In the genomic region with DNA sequence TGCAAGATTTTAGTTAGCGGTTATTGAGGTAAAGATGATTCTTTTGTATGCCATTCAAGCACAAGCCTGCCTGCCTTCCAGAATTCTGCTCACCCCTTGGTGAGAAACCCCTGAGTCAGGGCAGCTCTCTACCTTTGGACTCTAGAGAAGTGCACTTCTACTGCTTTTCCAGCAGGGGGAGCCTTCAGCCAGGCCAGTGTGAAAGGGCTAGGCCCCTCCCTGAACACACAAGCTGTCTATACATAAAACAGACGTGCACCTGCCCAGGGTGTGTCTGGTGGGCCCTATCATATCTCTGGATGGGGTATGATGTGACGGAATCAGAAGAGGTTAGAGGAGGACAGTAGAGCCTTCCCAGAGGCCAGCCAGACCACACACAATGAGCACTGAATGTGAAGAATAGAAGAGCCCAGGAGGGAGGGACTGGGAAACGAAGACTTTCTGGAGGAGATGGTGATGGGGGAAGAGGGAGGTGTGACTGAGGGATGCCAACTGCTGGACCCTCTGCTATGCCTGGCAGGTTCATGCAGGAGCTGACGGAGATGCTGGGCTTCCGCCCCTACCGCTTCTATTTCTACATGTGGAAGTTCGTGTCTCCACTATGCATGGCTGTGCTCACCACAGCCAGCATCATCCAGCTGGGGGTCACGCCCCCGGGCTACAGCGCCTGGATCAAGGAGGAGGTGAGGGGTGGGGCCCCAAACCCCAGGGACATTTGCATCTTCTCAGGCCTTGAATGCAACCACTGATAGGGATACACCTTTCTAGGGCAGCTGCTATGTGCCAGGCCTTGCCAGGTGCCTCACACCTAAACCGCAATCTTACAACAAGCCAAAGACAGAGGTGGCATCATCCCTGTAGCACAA, we compare ENCODE assay signal across 8 cellular contexts. TPM values are rescaled to one million over a fixed set of nuclear protein-coding genes. Genes with fewer than 3 reads are reported as not detected.
DNase-seq lines count a peak whose midpoint lies in the region; ATAC-seq and TF ChIP-seq lines count a peak whose summit lies in the region.

No MANE protein-coding gene starts in this region.

- intact Hi-C loops in left cardiac atrium (cut with DNase I): no loop called here

- H3K9me3 ChIP-seq in RWPE2 (ENCODE audit: severe bottlenecking): no peaks in the 10 kb centered on the region

- no peaks in the 10 kb centered on the region for H3K27me3 ChIP-seq in RWPE2 (ENCODE audit: insufficient read depth, poor library complexity, severe bottlenecking)

- H3K27ac ChIP-seq in C4-2B: no peak overlapping the region
- no peak overlapping the region for H3K27ac ChIP-seq in RWPE2 (ENCODE audit: poor library complexity, severe bottlenecking)

- TF ChIP-seq CTCF in C4-2B (conservative IDR thresholded peaks at IDR 0.05) (peak; percentile 98), RWPE2 (IDR thresholded peaks at IDR 0.05; ENCODE audit: poor library complexity, severe bottlenecking) (peak; percentile 90)

- peak; percentile 82 for DNase-seq in LoVo (ENCODE audit: low spot score)
- no peak for DNase-seq in RWPE2 (ENCODE audit: low spot score)
- DNase-seq in activated naive CD4-positive, alpha-beta T cell treated with anti-CD3 and anti-CD28 coated beads, Interleukin-2, amount 50 U/mL, for 16 hours: peak; percentile 49
- no peak for DNase-seq in left cardiac atrium
- DNase-seq in stimulated activated CD4-positive, alpha-beta T cell treated with anti-CD3 and anti-CD28 coated beads, Interleukin-12 subunit alpha, Interleukin-12 subunit beta, amount 100 ng/mL, for 4 hours: peak; percentile 23

- H3K36me3 ChIP-seq in RWPE2 (ENCODE audit: low read depth): no peaks in the 10 kb centered on the region

- H3K4me3 ChIP-seq in RWPE2 (ENCODE audit: severe bottlenecking): no peak overlapping the region

- ATAC-seq in GM19035 (IDR thresholded peaks at IDR 0.05; ENCODE audit: unreplicated experiment) (peak; percentile 68), RWPE2 (ENCODE audit: low read depth) (peak; percentile 87), left cardiac atrium (peak; percentile 71 to 73), HG02938 (IDR thresholded peaks at IDR 0.05; ENCODE audit: unreplicated experiment) (no peak)

- H3K4me1 ChIP-seq in RWPE2 (ENCODE audit: insufficient read depth, poor library complexity, severe bottlenecking): no peaks in the 10 kb centered on the region

RNA-seq across cellular contexts. Expression of a gene that starts 13.0 kb away (rescaled TPM):
- total RNA-seq in left cardiac atrium: 1 to 10 TPM; 8.7 to 8.8 TPM

RNA-seq across cellular contexts. Expression of a gene that starts 46.9 kb away (rescaled TPM):
- total RNA-seq in left cardiac atrium: under 1 TPM in 1 of 2 donors, not detected in 1; 0.13 TPM

Comparison
In these comparisons a context has a peak if more than half of its experiments do, and no peak if none do; other contexts are left out.
1. DNase-seq: peak in LoVo (single experiment), activated naive CD4-positive, alpha-beta T cell treated with anti-CD3 and anti-CD28 coated beads, Interleukin-2, amount 50 U/mL, for 16 hours (single experiment) and stimulated activated CD4-positive, alpha-beta T cell treated with anti-CD3 and anti-CD28 coated beads, Interleukin-12 subunit alpha, Interleukin-12 subunit beta, amount 100 ng/mL, for 4 hours (single experiment); none in RWPE2 (single experiment) and left cardiac atrium (single experiment).